In the genomic region with DNA sequence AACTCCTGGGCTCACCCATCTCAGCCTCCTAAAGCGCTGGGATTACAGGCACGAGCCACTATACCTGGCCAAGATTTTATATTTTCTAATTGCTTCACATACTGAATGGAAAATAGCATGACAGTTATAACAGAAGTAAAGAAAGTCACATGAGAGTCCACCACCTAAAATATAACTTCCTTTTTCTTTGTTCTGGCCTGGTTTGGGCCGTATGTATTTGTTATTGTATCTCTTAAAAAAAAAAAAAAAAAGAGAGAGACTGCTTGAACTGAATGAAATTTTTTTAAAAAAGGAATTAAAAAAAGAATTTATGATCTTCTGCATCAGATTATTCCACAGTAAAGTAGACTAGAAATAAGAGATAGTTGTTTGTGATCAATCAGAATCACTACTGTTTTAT, we compare ENCODE assay signal across 14 cellular contexts.
"Had no signal": no experiment of that assay in that cellular context is flagged by ENCODE, and none has a peak within 500 bp of the region (broad histone marks: within the 10 kb centered on the region; RNA-seq: fewer than 3 reads in every experiment).

No MANE protein-coding gene starts in this region.

- DNase-seq: activated CD4-positive, alpha-beta T cell treated with anti-CD3 and anti-CD28 coated beads, Interleukin-2, amount 50 U/mL, for 1 hour; activated naive CD8-positive, alpha-beta T cell treated with anti-CD3 and anti-CD28 coated beads, Interleukin-2, amount 10 ng/mL, durations not matched to agents 7 days and 5 days; activated T-cell treated with anti-CD3 and anti-CD28 coated beads, Interleukin-2, amount 50 U/mL, for 24 hours; aorta; esophagus squamous epithelium; foreskin fibroblast; immature natural killer cell; naive thymus-derived CD4-positive, alpha-beta T cell; nucleus accumbens; transverse colon had no signal

- H3K36me3 ChIP-seq: breast epithelium had no signal

- H3K27ac Mint-ChIP-seq: activated naive CD8-positive, alpha-beta T cell treated with anti-CD3 and anti-CD28 coated beads, Interleukin-2, amount 10 ng/mL, durations not matched to agents 7 days and 5 days; activated T-cell treated with anti-CD3 and anti-CD28 coated beads, Interleukin-2, amount 50 U/mL, for 24 hours; immature natural killer cell; naive thymus-derived CD4-positive, alpha-beta T cell; stimulated activated effector memory CD8-positive, alpha-beta T cell treated with anti-CD3 and anti-CD28 coated beads, Interleukin-12 subunit alpha, Interleukin-12 subunit beta, amount 100 ng/mL, for 72 hours had no signal

- H3K9me3 ChIP-seq: breast epithelium, esophagus squamous epithelium, right atrium auricular region, transverse colon had no signal

- H3K4me3 ChIP-seq: breast epithelium, esophagus squamous epithelium, lung, right atrium auricular region, transverse colon had no signal

- H3K9me3 Mint-ChIP-seq: activated naive CD8-positive, alpha-beta T cell treated with anti-CD3 and anti-CD28 coated beads, Interleukin-2, amount 10 ng/mL, durations not matched to agents 7 days and 5 days; activated T-cell treated with anti-CD3 and anti-CD28 coated beads, Interleukin-2, amount 50 U/mL, for 24 hours; immature natural killer cell; naive thymus-derived CD4-positive, alpha-beta T cell; stimulated activated effector memory CD8-positive, alpha-beta T cell treated with anti-CD3 and anti-CD28 coated beads, Interleukin-12 subunit alpha, Interleukin-12 subunit beta, amount 100 ng/mL, for 72 hours had no signal

- H3K36me3 Mint-ChIP-seq: naive thymus-derived CD4-positive, alpha-beta T cell had no signal

- H3K27me3 ChIP-seq: breast epithelium, esophagus squamous epithelium, right atrium auricular region, transverse colon had no signal

- ATAC-seq: naive thymus-derived CD4-positive, alpha-beta T cell; stimulated activated effector memory CD8-positive, alpha-beta T cell treated with anti-CD3 and anti-CD28 coated beads, Interleukin-12 subunit alpha, Interleukin-12 subunit beta, amount 100 ng/mL, for 72 hours had no signal

- H3K27ac ChIP-seq: breast epithelium, right atrium auricular region had no signal

- H3K4me1 ChIP-seq: breast epithelium, right atrium auricular region had no signal

- H3K4me3 Mint-ChIP-seq: activated naive CD8-positive, alpha-beta T cell treated with anti-CD3 and anti-CD28 coated beads, Interleukin-2, amount 10 ng/mL, durations not matched to agents 7 days and 5 days; activated T-cell treated with anti-CD3 and anti-CD28 coated beads, Interleukin-2, amount 50 U/mL, for 24 hours; immature natural killer cell; naive thymus-derived CD4-positive, alpha-beta T cell; stimulated activated effector memory CD8-positive, alpha-beta T cell treated with anti-CD3 and anti-CD28 coated beads, Interleukin-12 subunit alpha, Interleukin-12 subunit beta, amount 100 ng/mL, for 72 hours had no signal

- H3K4me1 Mint-ChIP-seq: immature natural killer cell; stimulated activated effector memory CD8-positive, alpha-beta T cell treated with anti-CD3 and anti-CD28 coated beads, Interleukin-12 subunit alpha, Interleukin-12 subunit beta, amount 100 ng/mL, for 72 hours had no signal

- H3K27me3 Mint-ChIP-seq: activated naive CD8-positive, alpha-beta T cell treated with anti-CD3 and anti-CD28 coated beads, Interleukin-2, amount 10 ng/mL, durations not matched to agents 7 days and 5 days; activated T-cell treated with anti-CD3 and anti-CD28 coated beads, Interleukin-2, amount 50 U/mL, for 24 hours; naive thymus-derived CD4-positive, alpha-beta T cell had no signal
